ENCODE assay signal across 10 cellular contexts in the genomic region with DNA sequence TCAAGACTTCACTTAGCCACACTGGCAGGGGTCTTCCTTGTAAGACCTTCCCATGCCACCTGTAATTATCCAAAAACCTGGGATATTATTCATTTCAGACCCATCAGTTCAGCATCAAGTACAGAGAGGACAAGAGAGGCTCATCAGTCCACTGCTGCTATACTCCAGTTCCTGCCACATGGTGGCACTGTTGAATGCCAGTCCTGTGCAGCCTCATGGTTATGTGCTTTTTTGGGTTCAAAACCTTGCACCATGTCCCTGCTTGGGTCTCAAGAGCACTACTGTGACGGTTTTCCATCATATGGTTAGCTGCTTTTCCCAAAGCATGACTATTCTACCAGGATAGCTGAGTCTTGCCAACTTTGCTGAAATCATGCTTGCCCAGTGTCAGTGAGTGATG. TPM values are rescaled to one million over a fixed set of nuclear protein-coding genes. Genes with fewer than 3 reads are reported as not detected.
DNase-seq lines count a peak whose midpoint lies in the region; TF ChIP-seq lines count a peak whose summit lies in the region.
"Had no signal": no experiment of that assay in that cellular context is flagged by ENCODE, and none has a peak within 500 bp of the region (broad histone marks: within the 10 kb centered on the region; RNA-seq: fewer than 3 reads in every experiment).

No MANE protein-coding gene starts in this region.

- WGBS in testis, 2 donors = 73 to 91% methylated on average over 1 of the region's 1 CpG

- no peaks in the 10 kb centered on the region for H3K36me3 ChIP-seq in testis (ENCODE audit: low read depth, missing control alignments)
- H3K36me3 ChIP-seq: adrenal gland had no signal

- no peak for TF ChIP-seq POLR2A in testis (IDR thresholded peaks at IDR 0.05)

- TF ChIP-seq CTCF in AG09319 (IDR thresholded peaks at IDR 0.05; ENCODE audit: low read depth, low read length) (peak; percentile 33), GM12872 (IDR thresholded peaks at IDR 0.05; ENCODE audit: insufficient read depth, low read depth, low read length) (peak; percentile 58), fibroblast of the aortic adventitia (IDR thresholded peaks at IDR 0.05; ENCODE audit: insufficient read depth, low read length) (peak; percentile 53), testis (IDR thresholded peaks at IDR 0.05) (no peak)

- H3K27ac ChIP-seq in testis = no peak overlapping the region
- H3K27ac ChIP-seq: adrenal gland had no signal

- H3K4me3 ChIP-seq in fibroblast of the aortic adventitia (ENCODE audit: low read depth, low read length) (no peak overlapping the region), testis (no peak overlapping the region)
- H3K4me3 ChIP-seq: adrenal gland had no signal

- H3K9me3 ChIP-seq in testis = no peaks in the 10 kb centered on the region
- H3K9me3 ChIP-seq: adrenal gland had no signal

- no peaks in the 10 kb centered on the region for H3K27me3 ChIP-seq in testis
- H3K27me3 ChIP-seq: adrenal gland had no signal

- DNase-seq in AG09319 (ENCODE audit: extremely low read depth, low read depth) = no peak
- DNase-seq in RKO (ENCODE audit: low spot score) = peak; percentile 15
- DNase-seq in fibroblast of the aortic adventitia (ENCODE audit: low read depth) = no peak
- no peak for DNase-seq in testis
- DNase-seq in medulla oblongata (ENCODE audit: extremely low spot score) = no peak
- no peak for DNase-seq in DMS79 (lab: John Stamatoyannopoulos, UW)
- no peak for DNase-seq in pons (ENCODE audit: low spot score)
- DNase-seq: activated CD4-positive, alpha-beta T cell treated with anti-CD3 and anti-CD28 coated beads for 1 hour; adrenal gland had no signal

- H3K4me1 ChIP-seq in testis = peaks cover 13% of the 10 kb centered on the region

- intact Hi-C loops in testis (cut with DNase I; ENCODE audit: low total_unique reads) = no loop called here

RNA-seq across cellular contexts. Expression of a gene that starts 8.5 kb away (rescaled TPM):
- 6.3 and 173 TPM in 2 replicates for total RNA-seq in fibroblast of the aortic adventitia (ENCODE audit: low replicate concordance)
- 1 to 10 TPM in 1 of 2 donors, under 1 TPM in 1; 0.93 to 1.1 TPM for total RNA-seq in testis
- 10.1 TPM for polyA plus RNA-seq in testis (ENCODE audit: insufficient read depth, low read depth, low replicate concordance)

Comparison
In these comparisons a context has a peak if more than half of its experiments do, and no peak if none do; other contexts are left out.
1. CTCF ChIP-seq: peak in AG09319 (single experiment), GM12872 (single experiment) and fibroblast of the aortic adventitia (single experiment); none in testis (0 of 3).